In genomic region chr14:100903672-100904185, GRCh38 we compare ENCODE assay signal across 18 cellular contexts. TPM values are rescaled to one million over a fixed set of nuclear protein-coding genes. Genes with fewer than 3 reads are reported as not detected.
DNase-seq lines count a peak whose midpoint lies in the region; ATAC-seq, FAIRE-seq and TF ChIP-seq lines count a peak whose summit lies in the region.
"Had no signal": no experiment of that assay in that cellular context is flagged by ENCODE, and none has a peak within 500 bp of the region (broad histone marks: within the 10 kb centered on the region; RNA-seq: fewer than 3 reads in every experiment).

Gene RTL1, minus strand, starts transcription at chr14:100903722. Its CDS starts 18,934 bp downstream, at chr14:100884788.

- H3K14ac ChIP-seq in mesenchymal stem cell (ENCODE audit: low read length in 2 of 2), result no peak within 1 kb of the TSS

- no peak within 1 kb of the TSS for H3K4ac ChIP-seq in mesenchymal stem cell (ENCODE audit: low read depth in 1 of 2, low read length in 2 of 2)

- H3K9me3 ChIP-seq in right atrium auricular region (no peaks in the 10 kb centered on the region), mesenchymal stem cell (ENCODE audit: control insufficient read depth, low read length) (no peaks in the 10 kb centered on the region), testis (no peaks in the 10 kb centered on the region)
- H3K9me3 ChIP-seq: Caco-2, SJCRH30 had no signal

- DNase-seq in right atrium auricular region (ENCODE audit: low spot score) (peak; percentile 30), left cardiac atrium (no peak), dorsolateral prefrontal cortex (peak in 1 of 10 donors; percentile 28), mesenchymal stem cell (no peak), testis (peak; percentile 15), GM12891 (ENCODE audit: insufficient read length, low spot score) (no peak)
- DNase-seq in effector CD8-positive, alpha-beta T cell (lab: John Stamatoyannopoulos, UW), result no peak
- DNase-seq: activated gamma-delta T cell treated with Interleukin-2 at 50 U/mL for 16 hours, amygdala, EL, foreskin melanocyte, midbrain, NCI-H2081, occipital lobe, SJCRH30 had no signal

- no peak within 1 kb of the TSS for H2BK15ac ChIP-seq in mesenchymal stem cell (ENCODE audit: low read depth, poor library complexity, severe bottlenecking)

- no peaks in the 10 kb centered on the region for H3K36me3 ChIP-seq in right atrium auricular region
- H3K36me3 ChIP-seq in mesenchymal stem cell (ENCODE audit: control insufficient read depth in 1 of 2, insufficient read depth in 2 of 2, low read depth in 1 of 2, low read length in 2 of 2), result peaks cover 0 to 78% of the 10 kb centered on the region in 2 experiments
- no peaks in the 10 kb centered on the region for H3K36me3 ChIP-seq in testis (ENCODE audit: low read depth, missing control alignments)

- H3K27ac ChIP-seq in right atrium auricular region (no peak within 1 kb of the TSS), dorsolateral prefrontal cortex (peak within 1 kb of the TSS in 3 of 59 donors; percentile 1 to 20 (median 11)), mesenchymal stem cell (ENCODE audit: low read length, poor library complexity, severe bottlenecking) (no peak within 1 kb of the TSS), testis (no peak within 1 kb of the TSS)
- H3K27ac ChIP-seq: SJCRH30 had no signal

- FAIRE-seq in GM12891 (lab: Jason Lieb, UNC), result no peak

- peak within 1 kb of the TSS; percentile 73 for H3K4me2 ChIP-seq in mesenchymal stem cell (ENCODE audit: low read length, poor library complexity, severe bottlenecking)

- no peak within 1 kb of the TSS for H2BK12ac ChIP-seq in mesenchymal stem cell (ENCODE audit: low read length in 2 of 2)

- H2AFZ ChIP-seq in mesenchymal stem cell (ENCODE audit: low read depth, low read length), result no peak within 1 kb of the TSS

- H3K4me3 ChIP-seq in right atrium auricular region (no peak within 1 kb of the TSS), dorsolateral prefrontal cortex (peak within 1 kb of the TSS in 35 of 59 donors; percentile 3 to 51 (median 29)), mesenchymal stem cell (ENCODE audit: insufficient read depth in 1 of 2, low read depth in 1 of 2, low read length in 2 of 2) (no peak within 1 kb of the TSS), testis (peak within 1 kb of the TSS; percentile 9 to 30)
- H3K4me3 ChIP-seq: SJCRH30 had no signal

- H3K4me1 ChIP-seq in right atrium auricular region (peaks cover 0 to 18% of the 10 kb centered on the region in 2 donors), mesenchymal stem cell (ENCODE audit: control insufficient read depth, insufficient read depth, low read depth, low read length) (peaks cover 22% of the 10 kb centered on the region), testis (peaks cover 24% of the 10 kb centered on the region)
- H3K4me1 ChIP-seq: SJCRH30 had no signal

- H2BK120ac ChIP-seq in mesenchymal stem cell (ENCODE audit: low read depth, low read length), result no peak within 1 kb of the TSS

- peaks cover 0 to 5% of the 10 kb centered on the region in 2 donors for H3K27me3 ChIP-seq in right atrium auricular region
- peaks cover 0 to 94% (median 32%) of the 10 kb centered on the region in 45 donors for H3K27me3 ChIP-seq in dorsolateral prefrontal cortex
- peaks cover 47 to 72% of the 10 kb centered on the region in 2 experiments for H3K27me3 ChIP-seq in mesenchymal stem cell (ENCODE audit: control insufficient read depth in 1 of 2, insufficient read depth in 1 of 2, low read length in 2 of 2)
- no peaks in the 10 kb centered on the region for H3K27me3 ChIP-seq in testis
- H3K27me3 ChIP-seq: SJCRH30 had no signal

- no peak within 1 kb of the TSS for H4K91ac ChIP-seq in mesenchymal stem cell (ENCODE audit: low read length)

- H3K79me1 ChIP-seq in mesenchymal stem cell (replicated peaks; ENCODE audit: low read length, poor library complexity, severe bottlenecking), result no peaks in the 10 kb centered on the region

- TF ChIP-seq POLR2A in testis (IDR thresholded peaks at IDR 0.05) (no peak), GM12891 (IDR thresholded peaks at IDR 0.05; ENCODE audit: low read depth, low read length) (no peak)

- no peak within 1 kb of the TSS for H3K18ac ChIP-seq in mesenchymal stem cell (ENCODE audit: low read depth in 1 of 2, low read length in 2 of 2)

- ATAC-seq in left cardiac atrium (no peak), HG03097 (IDR thresholded peaks at IDR 0.05; ENCODE audit: low FRiP score, unreplicated experiment) (no peak)

- H4K8ac ChIP-seq in mesenchymal stem cell (ENCODE audit: low read length), result no peak within 1 kb of the TSS

- TF ChIP-seq CTCF in right atrium auricular region (IDR thresholded peaks at IDR 0.05) (no peak), dorsolateral prefrontal cortex (IDR thresholded peaks at IDR 0.05 in 54 of 56, conservative IDR thresholded peaks at IDR 0.05 in 2 of 56; ENCODE audit: low read depth in 1 of 56, partially characterized antibody in 56 of 56) (no peak), testis (IDR thresholded peaks at IDR 0.05) (no peak)

- H3K23ac ChIP-seq in mesenchymal stem cell (ENCODE audit: low read length in 2 of 2), result no peak within 1 kb of the TSS

- H3K9ac ChIP-seq in mesenchymal stem cell (ENCODE audit: low read length), result no peak within 1 kb of the TSS

- H2AK5ac ChIP-seq in mesenchymal stem cell (ENCODE audit: low read length, severe bottlenecking), result no peak within 1 kb of the TSS

- WGBS in mesenchymal stem cell, result 68% methylated on average over 11 of the region's 12 CpGs
- 58 to 65% methylated on average over 12 of the region's 12 CpGs for WGBS in testis, 2 donors

- intact Hi-C loops in left cardiac atrium (cut with DNase I), result no loop called here
- intact Hi-C loops in dorsolateral prefrontal cortex (cut with DNase I), result loop anchor here in 1 of 2 donors (10.0 kb wide), 1 partner anchor 489 kb away; no protein-coding TSS in a partner anchor
- intact Hi-C loops in testis (cut with DNase I; ENCODE audit: low total_unique reads), result no loop called here

- no peak within 1 kb of the TSS for H2BK5ac ChIP-seq in mesenchymal stem cell (ENCODE audit: low read depth, low read length, poor library complexity, severe bottlenecking)

TF ChIP-seq in GM12891, 5 proteins besides CTCF, POLR2A, EP300 and RAD21:
- no peak for TF ChIP-seq PAX5 (IDR thresholded peaks at IDR 0.05; ENCODE audit: insufficient read depth, low read length, severe bottlenecking)
- no peak for TF ChIP-seq TAF1 (IDR thresholded peaks at IDR 0.05; ENCODE audit: low read depth, low read length)
- no peak for TF ChIP-seq POLR2AphosphoS5 (IDR thresholded peaks at IDR 0.05; ENCODE audit: low read depth, low read length)
- TF ChIP-seq SPI1 (IDR thresholded peaks at IDR 0.05; ENCODE audit: low read depth, low read length), result no peak
- no peak for TF ChIP-seq POU2F2 (IDR thresholded peaks at IDR 0.05; ENCODE audit: low read depth, low read length)

RNA-seq across cellular contexts. Expression of gene RTL1, which starts in this region (rescaled TPM):
- not detected for total RNA-seq in right atrium auricular region
- not detected for total RNA-seq in left cardiac atrium
- under 1 TPM in 83 of 120 experiments, not detected in 37; 0.08 to 0.47 (median 0.18) TPM for total RNA-seq in dorsolateral prefrontal cortex
- 0.07 TPM for polyA plus RNA-seq in mesenchymal stem cell (2013, experiment 1 of 2)
- polyA plus RNA-seq in mesenchymal stem cell (2013, experiment 2 of 2), result 0.04 TPM
- 1 to 10 TPM in 1 of 2 donors, under 1 TPM in 1; 0.94 to 1.2 TPM for total RNA-seq in testis
- 0.34 TPM for polyA plus RNA-seq in testis (ENCODE audit: insufficient read depth, low read depth, low replicate concordance)
- polyA plus RNA-seq in GM12891 (2012; ENCODE audit: low read depth, missing spikeins), result 0.03 TPM
- total RNA-seq: Caco-2, occipital lobe, temporal lobe had no signal

Comparison
In these comparisons a context has a peak if more than half of its experiments do, and no peak if none do; other contexts are left out.
1. Peak in DNase-seq in right atrium auricular region; RNA of the gene not detected or under 1 TPM.
2. H3K4me3 ChIP-seq: peak in dorsolateral prefrontal cortex (35 of 59) and testis (2 of 2); none in right atrium auricular region (0 of 2) and mesenchymal stem cell (0 of 2).